ENCODE assay signal across 10 cellular contexts in the genomic region with DNA sequence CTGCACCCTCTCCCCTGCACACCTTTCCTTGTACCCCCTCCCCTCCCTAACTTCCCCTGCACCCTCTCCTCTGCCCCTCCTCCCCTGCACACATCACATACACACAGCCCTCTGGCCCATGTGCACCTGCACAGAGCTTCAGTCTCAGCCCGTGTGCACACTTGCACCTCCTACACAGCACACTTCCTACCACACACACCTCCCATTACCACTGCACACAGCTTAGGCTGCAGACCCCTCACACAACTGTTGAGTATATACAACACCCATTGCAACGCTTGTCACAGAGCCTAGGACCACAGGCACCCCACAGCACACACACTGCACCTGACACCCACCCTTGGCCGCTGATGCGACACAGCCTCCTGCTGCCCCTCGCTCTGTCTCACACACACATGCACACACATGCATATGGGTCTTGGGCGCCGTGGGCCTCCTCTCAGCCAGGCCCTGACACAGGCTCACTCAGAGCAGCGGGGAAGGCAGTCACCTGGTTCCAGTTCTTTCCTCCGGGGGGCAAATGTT. TPM values are rescaled to one million over a fixed set of nuclear protein-coding genes. Genes with fewer than 3 reads are reported as not detected.
DNase-seq lines count a peak whose midpoint lies in the region; ATAC-seq and TF ChIP-seq lines count a peak whose summit lies in the region.
"Had no signal": no experiment of that assay in that cellular context is flagged by ENCODE, and none has a peak within 500 bp of the region (broad histone marks: within the 10 kb centered on the region; RNA-seq: fewer than 3 reads in every experiment).

No MANE protein-coding gene starts in this region.

- H3K27ac ChIP-seq in duodenal mucosa (ENCODE audit: low read depth, low read length) (no peak overlapping the region), aorta (ENCODE audit: low read depth in 1 of 2, low read length in 2 of 2) (no peak overlapping the region)

- BruUV-seq in Calu3 (replicated peaks; lab: Mats Ljungman, UMichigan): no TSS peak

- H3K27ac Mint-ChIP-seq in naive B cell (peak overlapping the region; percentile 10 to 82 (median 54)), Calu3 (ENCODE audit: unreplicated experiment) (no peak overlapping the region)

- H3K27me3 ChIP-seq in duodenal mucosa (ENCODE audit: control insufficient read depth in 1 of 2, insufficient read depth in 2 of 2, low read length in 2 of 2) (no peaks in the 10 kb centered on the region), aorta (ENCODE audit: control insufficient read depth in 1 of 2, insufficient read depth in 2 of 2, low read length in 1 of 2) (no peaks in the 10 kb centered on the region)

- peak overlapping the region; percentile 80 to 96 (median 89) for H3K4me3 Mint-ChIP-seq in naive B cell
- no peak overlapping the region for H3K4me3 Mint-ChIP-seq in Calu3 (ENCODE audit: low read depth, unreplicated experiment)

- H3K9me3 ChIP-seq in duodenal mucosa (ENCODE audit: control insufficient read depth in 1 of 2, low read length in 2 of 2) (no peaks in the 10 kb centered on the region), aorta (ENCODE audit: control insufficient read depth, low read length) (no peaks in the 10 kb centered on the region)

- H3K9me3 Mint-ChIP-seq in naive B cell (no peaks in the 10 kb centered on the region), Calu3 (ENCODE audit: low read depth, unreplicated experiment) (no peaks in the 10 kb centered on the region)

- peak overlapping the region in 1 of 2 donors; percentile 43 for H3K9ac ChIP-seq in duodenal mucosa (ENCODE audit: low read depth in 1 of 2, low read length in 2 of 2)

- DNase-seq in stimulated activated CD4-positive, alpha-beta T cell treated with anti-CD3 and anti-CD28 coated beads, Interleukin-15, amount 100 ng/mL, for 24 hours: peak; percentile 38
- DNase-seq in stimulated activated CD4-positive, alpha-beta T cell treated with anti-CD3 and anti-CD28 coated beads, Interleukin-1b, Interleukin-23, amount 100 ng/mL, for 48 hours: no peak
- DNase-seq in naive B cell (no peak), aorta (peak in 1 of 2 donors; percentile 35), GM20000 (ENCODE audit: low spot score) (no peak), Calu3 (no peak), RKO (ENCODE audit: low spot score) (no peak)
- DNase-seq: caudate nucleus had no signal

- H3K27me3 Mint-ChIP-seq in naive B cell: peaks cover 0 to 16% (median 0%) of the 10 kb centered on the region in 3 donors
- H3K27me3 Mint-ChIP-seq in Calu3 (ENCODE audit: unreplicated experiment): no peaks in the 10 kb centered on the region

- CTCF ChIA-PET in Calu3 (lab: Charles Lee): no interaction called here

- TF ChIP-seq CTCF in GM20000 (IDR thresholded peaks at IDR 0.05; ENCODE audit: extremely low read depth, missing control alignments) (no peak), Calu3 (IDR thresholded peaks at IDR 0.05; ENCODE audit: unreplicated experiment) (no peak)

- H3K4me3 ChIP-seq in duodenal mucosa (ENCODE audit: low read depth in 1 of 2, low read length in 2 of 2) (peak overlapping the region; percentile 48 to 74), aorta (ENCODE audit: low read length in 2 of 2) (no peak overlapping the region)

- H3K36me3 ChIP-seq in duodenal mucosa (ENCODE audit: control insufficient read depth in 1 of 2, insufficient read depth in 2 of 2, low read length in 2 of 2): peaks cover 0 to 3% of the 10 kb centered on the region in 2 donors
- H3K36me3 ChIP-seq in aorta (ENCODE audit: control insufficient read depth in 1 of 2, insufficient read depth in 2 of 2, low read length in 1 of 2): no peaks in the 10 kb centered on the region

- peaks cover 26 to 32% (median 29%) of the 10 kb centered on the region in 3 donors for H3K4me1 Mint-ChIP-seq in naive B cell
- H3K4me1 Mint-ChIP-seq in Calu3 (ENCODE audit: low read depth, unreplicated experiment): peaks cover 7% of the 10 kb centered on the region

- WGBS in aorta, 2 donors: 69 to 73% methylated on average over 9 of the region's 9 CpGs

- intact Hi-C loops in aorta (cut with DNase I) (no loop called here), Calu3 (cut with micrococcal nuclease; ENCODE audit: unreplicated experiment) (no loop called here)

- H3K4me1 ChIP-seq in duodenal mucosa (ENCODE audit: control insufficient read depth in 1 of 2, insufficient read depth in 2 of 2, low read length in 2 of 2): peaks cover 19 to 39% of the 10 kb centered on the region in 2 donors
- no peaks in the 10 kb centered on the region for H3K4me1 ChIP-seq in aorta (ENCODE audit: control insufficient read depth in 1 of 2, insufficient read depth in 2 of 2, low read length in 2 of 2)

- peak; percentile 16 to 22 for ATAC-seq in naive B cell (ENCODE audit: low read depth in 2 of 2)
- peak; percentile 27 for ATAC-seq in aorta (ENCODE audit: low FRiP score)

- H3K36me3 Mint-ChIP-seq in naive B cell: no peaks in the 10 kb centered on the region
- peaks cover 42% of the 10 kb centered on the region for H3K36me3 Mint-ChIP-seq in Calu3 (ENCODE audit: insufficient read depth, unreplicated experiment)

RNA-seq across cellular contexts. Expression of a gene that starts 0.4 kb away (rescaled TPM):
- 10 to 100 TPM; 30.4 to 72.0 (median 53.5) TPM for polyA plus RNA-seq in naive B cell (ENCODE audit: low read depth in 6 of 6)
- 10 to 100 TPM; 19.8 to 47.8 TPM for total RNA-seq in aorta
- 10 to 100 TPM; 27.8 to 52.7 TPM for polyA plus RNA-seq in aorta
- 76.3 and 83.6 TPM in 2 replicates for total RNA-seq in Calu3 (2022)

RNA-seq across cellular contexts. Expression of a gene that starts 20.4 kb away (rescaled TPM):
- polyA plus RNA-seq in naive B cell (ENCODE audit: low read depth in 6 of 6) (under 1 TPM in 2 of 6 donors, not detected in 4; 0.09 to 0.13 TPM), aorta (10 to 100 TPM in 1 of 2 donors, under 1 TPM in 1; 0.05 to 10.9 TPM)
- total RNA-seq in aorta (under 1 TPM in 1 of 2 donors, not detected in 1; 0.42 TPM), Calu3 (2022) (128 and 154 TPM in 2 replicates)

RNA-seq across cellular contexts. Expression of a gene that starts 27.4 kb away (rescaled TPM):
- polyA plus RNA-seq in naive B cell (ENCODE audit: low read depth in 6 of 6) (1 to 10 TPM in 5 of 6 donors, not detected in 1; 1.9 to 4.5 (median 3.4) TPM), aorta (1 to 10 TPM in 1 of 2 donors, under 1 TPM in 1; 0.41 to 8.1 TPM)
- total RNA-seq in aorta (1 to 10 TPM; 1.3 to 2.8 TPM), Calu3 (2022) (27.2 and 32.2 TPM in 2 replicates)
- total RNA-seq: HT1080 had no signal

RNA-seq across cellular contexts. Expression of a gene that starts 35.7 kb away (rescaled TPM):
- 10 to 100 TPM in 4 of 6 donors, 1 to 10 TPM in 2; 5.5 to 12.3 (median 10.3) TPM for polyA plus RNA-seq in naive B cell (ENCODE audit: low read depth in 6 of 6)
- total RNA-seq in aorta: 10 to 100 TPM; 19.2 to 34.1 TPM
- 10 to 100 TPM; 10.1 to 47.6 TPM for polyA plus RNA-seq in aorta
- total RNA-seq in Calu3 (2022): 25.1 and 30.4 TPM in 2 replicates

RNA-seq across cellular contexts. Expression of a gene that starts 45.1 kb away (rescaled TPM):
- polyA plus RNA-seq in naive B cell (ENCODE audit: low read depth in 6 of 6): not detected
- total RNA-seq in aorta: 1 to 10 TPM in 1 of 2 donors, under 1 TPM in 1; 0.58 to 3.2 TPM
- 1 to 10 TPM in 1 of 2 donors, under 1 TPM in 1; 0.38 to 4.6 TPM for polyA plus RNA-seq in aorta
- 1.9 and 4.6 TPM in 2 replicates for total RNA-seq in Calu3 (2022)

Comparison
In these comparisons a context has a peak if more than half of its experiments do, and no peak if none do; other contexts are left out.
1. H3K4me3 ChIP-seq: peak in duodenal mucosa (2 of 2); none in aorta (0 of 2).
2. RNA of a gene that starts 20.4 kb away (total RNA-seq): 128 to 154 TPM in Calu3; 0.42 TPM in aorta; every median in the first group is over 10 times any median in the second.